In the genomic region with DNA sequence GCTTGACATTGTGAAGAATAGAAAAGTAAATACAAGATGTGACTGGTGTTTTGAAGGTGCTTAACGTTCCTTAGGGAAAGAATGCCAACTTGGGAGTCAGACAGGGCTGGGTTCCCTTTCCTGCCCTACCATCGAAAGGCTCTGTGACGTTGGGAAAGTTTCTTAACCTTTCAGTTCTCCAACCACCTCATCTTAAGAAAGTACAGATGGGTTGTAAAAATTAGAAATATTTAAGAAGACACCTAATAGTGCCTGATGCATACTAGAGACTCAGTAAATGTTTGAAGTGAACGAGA, we compare ENCODE assay signal across 9 cellular contexts. TPM values are rescaled to one million over a fixed set of nuclear protein-coding genes. Genes with fewer than 3 reads are reported as not detected.
DNase-seq lines count a peak whose midpoint lies in the region; ATAC-seq, FAIRE-seq and TF ChIP-seq lines count a peak whose summit lies in the region.
"Had no signal": no experiment of that assay in that cellular context is flagged by ENCODE, and none has a peak within 500 bp of the region (broad histone marks: within the 10 kb centered on the region; RNA-seq: fewer than 3 reads in every experiment).

No MANE protein-coding gene starts in this region.

- peak overlapping the region; percentile 95 for H3K4me3 ChIP-seq in GM12878

- H3K36me3 ChIP-seq in GM12878 (ENCODE audit: control insufficient read depth in 2 of 2, insufficient read depth in 2 of 2, low read length in 1 of 2): peaks cover 0 to 6% of the 10 kb centered on the region in 2 experiments; a peak in 3 of 4 replicates

- peak overlapping the region; percentile 85 for H3K27ac ChIP-seq in GM12878 (ENCODE audit: control insufficient read depth, insufficient read depth)

- no TSS peak for BruUV-seq in GM12878 (replicated peaks; lab: Mats Ljungman, UMichigan)

- no peak for TF ChIP-seq RAD21 in GM12878 (IDR thresholded peaks at IDR 0.05; ENCODE audit: insufficient read depth, low read depth, low read length)

- SMC1A ChIA-PET in GM12878 (lab: Charles Lee; ENCODE audit: uncharacterized antibody, unreplicated experiment): interaction anchor here (0.5 to 5.5 kb wide), 9 partner anchors 10 to 515 kb away, joined by 3 to 54 read pairs (median 4); a partner anchor contains a TSS

- no peaks in the 10 kb centered on the region for H3K27me3 Mint-ChIP-seq in activated naive CD4-positive, alpha-beta T cell treated with anti-CD3 and anti-CD28 coated beads, Interleukin-2, amount 50 U/mL, for 24 hours
- H3K27me3 Mint-ChIP-seq in memory B cell (no peaks in the 10 kb centered on the region), type B pancreatic cell (no peaks in the 10 kb centered on the region)

- H3K9ac ChIP-seq in GM12878 (ENCODE audit: control insufficient read depth, insufficient read depth, low read length): peak overlapping the region; percentile 89

- H3K4me3 Mint-ChIP-seq in activated naive CD4-positive, alpha-beta T cell treated with anti-CD3 and anti-CD28 coated beads, Interleukin-2, amount 50 U/mL, for 24 hours: peak overlapping the region; percentile 93
- H3K4me3 Mint-ChIP-seq in memory B cell: peak overlapping the region; percentile 88
- H3K4me3 Mint-ChIP-seq in type B pancreatic cell: peak overlapping the region; percentile 95

- FAIRE-seq in GM12878 (lab: Jason Lieb, UNC): no peak
- FAIRE-seq: G401.6 had no signal

- POLR2A ChIA-PET in GM12878 (lab: Charles Lee): interaction anchor here (0.6 to 3.3 kb wide), 6 partner anchors 9 to 234 kb away, joined by 3 to 39 read pairs (median 10); a partner anchor contains a TSS

- TF ChIP-seq CTCF in GM12878 (IDR thresholded peaks at IDR 0.05 in 2 of 3, conservative IDR thresholded peaks at IDR 0.05 in 1 of 3; ENCODE audit: control insufficient read depth in 2 of 3, extremely low read depth in 1 of 3, insufficient read depth in 1 of 3, low read depth in 3 of 3, low read length in 3 of 3) (no peak), type B pancreatic cell (conservative IDR thresholded peaks at IDR 0.05) (no peak)

- CTCF ChIA-PET in GM12878 (lab: Yijun Ruan, JAX): interaction anchor here (1.8 to 3.1 kb wide), 6 partner anchors 8 to 163 kb away, joined by 5 to 17 read pairs (median 10); a partner anchor contains a TSS

- peak overlapping the region; percentile 60 for H3K4me2 ChIP-seq in GM12878 (ENCODE audit: control insufficient read depth, insufficient read depth)

- no peak for TF ChIP-seq POLR2A in GM12878 (IDR thresholded peaks at IDR 0.05; ENCODE audit: low read depth, low read length)

- RAD21 ChIA-PET in GM12878 (lab: Charles Lee; ENCODE audit: unreplicated experiment): interaction anchor here (1.0 to 4.1 kb wide), 5 partner anchors 9 to 655 kb away, joined by 3 to 30 read pairs (median 8); no protein-coding TSS in a partner anchor

- no peaks in the 10 kb centered on the region for H3K27me3 ChIP-seq in GM12878 (replicated peaks in 1 of 2; ENCODE audit: control insufficient read depth in 2 of 2, insufficient read depth in 2 of 2, low read length in 1 of 2)

- intact Hi-C loops in GM12878 (cut with micrococcal nuclease; ENCODE audit: unreplicated experiment): loop anchor here (10.0 kb wide), 1 partner anchor 202 kb away; a partner anchor contains a TSS

- H3K79me2 ChIP-seq in GM12878 (ENCODE audit: control insufficient read depth, insufficient read depth, low read length): peaks cover 59% of the 10 kb centered on the region

- under 1% methylated on average over 4 of the region's 4 CpGs for WGBS in GM12878 (ENCODE audit: insufficient coverage, insufficient replicate concordance, low lambda C conversion rate, missing lambda C conversion rate)

- no peak for TF ChIP-seq EP300 in GM12878 (IDR thresholded peaks at IDR 0.05; ENCODE audit: borderline replicate concordance in 1 of 2, control insufficient read depth in 1 of 2, low read depth in 2 of 2, low read length in 2 of 2)

- peak overlapping the region; percentile 89 for H3K27ac Mint-ChIP-seq in activated naive CD4-positive, alpha-beta T cell treated with anti-CD3 and anti-CD28 coated beads, Interleukin-2, amount 50 U/mL, for 24 hours
- H3K27ac Mint-ChIP-seq in memory B cell (peak overlapping the region; percentile 93), type B pancreatic cell (peak overlapping the region; percentile 85)

- no peaks in the 10 kb centered on the region for H3K9me3 ChIP-seq in GM12878 (replicated peaks; ENCODE audit: control insufficient read depth, insufficient read depth, low read length)

- no peaks in the 10 kb centered on the region for H3K9me3 Mint-ChIP-seq in activated naive CD4-positive, alpha-beta T cell treated with anti-CD3 and anti-CD28 coated beads, Interleukin-2, amount 50 U/mL, for 24 hours
- H3K9me3 Mint-ChIP-seq in memory B cell: no peaks in the 10 kb centered on the region
- no peaks in the 10 kb centered on the region for H3K9me3 Mint-ChIP-seq in type B pancreatic cell

- ATAC-seq in GM12878 (no peak), memory B cell (ENCODE audit: low read depth) (no peak), GM21390 (IDR thresholded peaks at IDR 0.05; ENCODE audit: unreplicated experiment) (no peak), GM21576 (IDR thresholded peaks at IDR 0.05; ENCODE audit: unreplicated experiment) (no peak)

- H2AFZ ChIP-seq in GM12878 (ENCODE audit: control insufficient read depth, low read depth, low read length): no peak overlapping the region

- H3K4me1 Mint-ChIP-seq in activated naive CD4-positive, alpha-beta T cell treated with anti-CD3 and anti-CD28 coated beads, Interleukin-2, amount 50 U/mL, for 24 hours: peaks cover 67% of the 10 kb centered on the region
- peaks cover 44% of the 10 kb centered on the region for H3K4me1 Mint-ChIP-seq in memory B cell
- H3K4me1 Mint-ChIP-seq in type B pancreatic cell (ENCODE audit: unreplicated experiment): peaks cover 39% of the 10 kb centered on the region

- peaks cover 22% of the 10 kb centered on the region for H3K4me1 ChIP-seq in GM12878 (ENCODE audit: control insufficient read depth, insufficient read depth, low read length)

- in situ Hi-C loops in GM12878 (cut with MboI): no loop called here

- H3K36me3 Mint-ChIP-seq in activated naive CD4-positive, alpha-beta T cell treated with anti-CD3 and anti-CD28 coated beads, Interleukin-2, amount 50 U/mL, for 24 hours: peaks cover 2% of the 10 kb centered on the region
- H3K36me3 Mint-ChIP-seq in memory B cell (peaks cover 4% of the 10 kb centered on the region), type B pancreatic cell (peaks cover 3% of the 10 kb centered on the region)

- no peak for DNase-seq in activated naive CD4-positive, alpha-beta T cell treated with anti-CD3 and anti-CD28 coated beads, Interleukin-2, amount 50 U/mL, for 16 hours
- DNase-seq in GM12878 (ENCODE audit: low read depth, low spot score) (no peak), memory B cell (ENCODE audit: low spot score in 2 of 2) (no peak), type B pancreatic cell (ENCODE audit: extremely low spot score, unreplicated experiment) (no peak), hippocampal formation (lab: John Stamatoyannopoulos, UW) (no peak)

- peaks cover 12% of the 10 kb centered on the region for H4K20me1 ChIP-seq in GM12878 (ENCODE audit: control insufficient read depth, insufficient read depth)

RNA-seq across cellular contexts. Expression of a gene that starts 1.1 kb away (rescaled TPM):
- total RNA-seq in GM12878 (2013; cell fraction: nucleolus; rRNA removed): 156 and 196 TPM in 2 replicates
- 33.8 and 39.1 TPM in 2 replicates for total RNA-seq in GM12878 (2014; rRNA removed)
- total RNA-seq in GM12878 (2014; rRNA removed; fragmentation: Illumina TruSeq; extraction: Trizol): 20.6 and 20.8 TPM in 2 replicates
- total RNA-seq in GM12878 (2021): 55.7 and 63.1 TPM in 2 replicates
- polyA plus RNA-seq in GM12878 (2011; ENCODE audit: low read depth): 25.3 TPM
- 28.0 and 47.0 TPM in 2 replicates for polyA plus RNA-seq in GM12878 (2011; rRNA removed)
- 32.9 and 43.9 TPM in 2 replicates for polyA plus RNA-seq in GM12878 (2011; cell fraction: cytosol; rRNA removed)
- polyA plus RNA-seq in GM12878 (2011; cell fraction: nucleus; rRNA removed): 185 and 188 TPM in 2 replicates
- polyA plus RNA-seq in GM12878 (2012): 37.0 and 38.4 TPM in 2 replicates
- polyA plus RNA-seq in GM12878 (2014; fragmentation: Illumina TruSeq; extraction: Trizol): 16.6 and 39.2 TPM in 2 replicates
- polyA plus RNA-seq in GM12878 (2014; fragmentation: Nextera tagmentation; extraction: Ambion mirVana): 1 to 10 TPM in 1 of 2 experiments, under 1 TPM in 1; 0.89 to 1.9 TPM
- 46.2 and 57.3 TPM in 2 replicates for polyA plus RNA-seq in GM12878 (2014; rRNA removed)
- polyA plus RNA-seq in GM12878 (2016; fragmentation: Nextera tagmentation; extraction: Ambion mirVana): 10 to 100 TPM; 25.7 to 29.3 TPM
- 56.7 and 73.3 TPM in 2 replicates for polyA minus RNA-seq in GM12878 (2011; rRNA and poly(A)+ RNA removed)
- 15.3 and 19.2 TPM in 2 replicates for polyA minus RNA-seq in GM12878 (2011; cell fraction: cytosol; rRNA and poly(A)+ RNA removed)
- 76.4 and 113 TPM in 2 replicates for polyA minus RNA-seq in GM12878 (2011; cell fraction: nucleus; rRNA and poly(A)+ RNA removed)
- total RNA-seq in type B pancreatic cell (ENCODE audit: low replicate concordance): 47.1 and 60.1 TPM in 2 replicates

RNA-seq across cellular contexts. Expression of a gene that starts 6.1 kb away (rescaled TPM):
- total RNA-seq in GM12878 (2013; cell fraction: nucleolus; rRNA removed): 42.3 and 42.8 TPM in 2 replicates
- total RNA-seq in GM12878 (2014; rRNA removed): 50.4 and 65.1 TPM in 2 replicates
- 37.1 and 37.9 TPM in 2 replicates for total RNA-seq in GM12878 (2014; rRNA removed; fragmentation: Illumina TruSeq; extraction: Trizol)
- total RNA-seq in GM12878 (2021): 48.1 and 53.4 TPM in 2 replicates
- 24.6 TPM for polyA plus RNA-seq in GM12878 (2011; ENCODE audit: low read depth)
- 47.4 and 54.6 TPM in 2 replicates for polyA plus RNA-seq in GM12878 (2011; rRNA removed)
- polyA plus RNA-seq in GM12878 (2011; cell fraction: cytosol; rRNA removed): 70.1 and 74.6 TPM in 2 replicates
- 35.7 and 38.5 TPM in 2 replicates for polyA plus RNA-seq in GM12878 (2011; cell fraction: nucleus; rRNA removed)
- 33.3 and 35.5 TPM in 2 replicates for polyA plus RNA-seq in GM12878 (2012)
- polyA plus RNA-seq in GM12878 (2014; fragmentation: Illumina TruSeq; extraction: Trizol): 43.9 and 48.6 TPM in 2 replicates
- polyA plus RNA-seq in GM12878 (2014; fragmentation: Nextera tagmentation; extraction: Ambion mirVana): 10 to 100 TPM; 11.9 to 15.9 TPM
- 50.0 and 50.8 TPM in 2 replicates for polyA plus RNA-seq in GM12878 (2014; rRNA removed)
- polyA plus RNA-seq in GM12878 (2016; fragmentation: Nextera tagmentation; extraction: Ambion mirVana): 1 to 10 TPM; 6.2 to 7.8 TPM
- polyA minus RNA-seq in GM12878 (2011; rRNA and poly(A)+ RNA removed): 46.8 and 52.2 TPM in 2 replicates
- 24.2 and 27.9 TPM in 2 replicates for polyA minus RNA-seq in GM12878 (2011; cell fraction: cytosol; rRNA and poly(A)+ RNA removed)
- polyA minus RNA-seq in GM12878 (2011; cell fraction: nucleus; rRNA and poly(A)+ RNA removed): 11.6 and 18.6 TPM in 2 replicates
- total RNA-seq in type B pancreatic cell (ENCODE audit: low replicate concordance): 43.4 and 51.8 TPM in 2 replicates

RNA-seq across cellular contexts. Expression of a gene that starts 25.1 kb away (rescaled TPM):
- total RNA-seq in GM12878 (2013; cell fraction: nucleolus; rRNA removed): 12.9 and 15.1 TPM in 2 replicates
- total RNA-seq in GM12878 (2014; rRNA removed) (97.3 and 107 TPM in 2 replicates), GM12878 (2014; rRNA removed; fragmentation: Illumina TruSeq; extraction: Trizol) (87.8 and 92.6 TPM in 2 replicates), GM12878 (2021) (133 and 134 TPM in 2 replicates), type B pancreatic cell (ENCODE audit: low replicate concordance) (80.8 and 91.6 TPM in 2 replicates)
- polyA plus RNA-seq in GM12878 (2011; ENCODE audit: low read depth): 32.5 TPM
- polyA plus RNA-seq in GM12878 (2011; rRNA removed) (71.8 and 89.6 TPM in 2 replicates), GM12878 (2014; fragmentation: Illumina TruSeq; extraction: Trizol) (116 and 131 TPM in 2 replicates), GM12878 (2014; fragmentation: Nextera tagmentation; extraction: Ambion mirVana) (10 to 100 TPM; 37.6 to 62.2 TPM), GM12878 (2014; rRNA removed) (69.9 and 70.8 TPM in 2 replicates), GM12878 (2016; fragmentation: Nextera tagmentation; extraction: Ambion mirVana) (100 to 1,000 TPM; 194 to 197 TPM)
- polyA plus RNA-seq in GM12878 (2011; cell fraction: cytosol; rRNA removed): 39.3 and 54.7 TPM in 2 replicates
- polyA plus RNA-seq in GM12878 (2011; cell fraction: nucleus; rRNA removed): 23.3 and 25.9 TPM in 2 replicates
- polyA plus RNA-seq in GM12878 (2012): 55.0 and 72.2 TPM in 2 replicates
- 35.8 and 38.8 TPM in 2 replicates for polyA minus RNA-seq in GM12878 (2011; rRNA and poly(A)+ RNA removed)
- polyA minus RNA-seq in GM12878 (2011; cell fraction: cytosol; rRNA and poly(A)+ RNA removed): 20.8 and 24.8 TPM in 2 replicates
- 6.9 and 9.3 TPM in 2 replicates for polyA minus RNA-seq in GM12878 (2011; cell fraction: nucleus; rRNA and poly(A)+ RNA removed)

RNA-seq across cellular contexts. Expression of a gene that starts 49.0 kb away (rescaled TPM):
- total RNA-seq in GM12878 (2013; cell fraction: nucleolus; rRNA removed): 163 and 168 TPM in 2 replicates
- total RNA-seq in GM12878 (2014; rRNA removed) (69.8 and 87.5 TPM in 2 replicates), GM12878 (2014; rRNA removed; fragmentation: Illumina TruSeq; extraction: Trizol) (30.6 and 33.1 TPM in 2 replicates), GM12878 (2021) (93.4 and 107 TPM in 2 replicates), type B pancreatic cell (ENCODE audit: low replicate concordance) (43.5 and 70.5 TPM in 2 replicates)
- polyA plus RNA-seq in GM12878 (2011; ENCODE audit: low read depth): 26.3 TPM
- polyA plus RNA-seq in GM12878 (2011; rRNA removed) (18.6 and 38.7 TPM in 2 replicates), GM12878 (2014; fragmentation: Illumina TruSeq; extraction: Trizol) (8.7 and 26.2 TPM in 2 replicates), GM12878 (2014; fragmentation: Nextera tagmentation; extraction: Ambion mirVana) (under 1 TPM; 0.18 to 0.95 TPM), GM12878 (2014; rRNA removed) (78.0 and 103 TPM in 2 replicates), GM12878 (2016; fragmentation: Nextera tagmentation; extraction: Ambion mirVana) (10 to 100 TPM; 10.4 to 40.8 TPM)
- 48.0 and 68.9 TPM in 2 replicates for polyA plus RNA-seq in GM12878 (2011; cell fraction: cytosol; rRNA removed)
- polyA plus RNA-seq in GM12878 (2011; cell fraction: nucleus; rRNA removed): 156 and 202 TPM in 2 replicates
- polyA plus RNA-seq in GM12878 (2012): 56.9 and 62.2 TPM in 2 replicates
- polyA minus RNA-seq in GM12878 (2011; rRNA and poly(A)+ RNA removed): 49.2 and 105 TPM in 2 replicates
- polyA minus RNA-seq in GM12878 (2011; cell fraction: cytosol; rRNA and poly(A)+ RNA removed): 31.7 and 37.9 TPM in 2 replicates
- 52.8 and 89.5 TPM in 2 replicates for polyA minus RNA-seq in GM12878 (2011; cell fraction: nucleus; rRNA and poly(A)+ RNA removed)

RNA-seq across cellular contexts. Expression of a gene that starts 50.4 kb away (rescaled TPM):
- 17.7 and 20.7 TPM in 2 replicates for total RNA-seq in GM12878 (2013; cell fraction: nucleolus; rRNA removed)
- total RNA-seq in GM12878 (2014; rRNA removed): 7.0 and 7.3 TPM in 2 replicates
- total RNA-seq in GM12878 (2014; rRNA removed; fragmentation: Illumina TruSeq; extraction: Trizol): 7.0 and 7.4 TPM in 2 replicates
- total RNA-seq in GM12878 (2021): 7.7 and 8.9 TPM in 2 replicates
- polyA plus RNA-seq in GM12878 (2011; ENCODE audit: low read depth): 7.5 TPM
- polyA plus RNA-seq in GM12878 (2011; rRNA removed): 10.5 and 12.7 TPM in 2 replicates
- 8.1 and 8.6 TPM in 2 replicates for polyA plus RNA-seq in GM12878 (2011; cell fraction: cytosol; rRNA removed)
- 8.7 and 12.0 TPM in 2 replicates for polyA plus RNA-seq in GM12878 (2011; cell fraction: nucleus; rRNA removed)
- 7.4 and 10.6 TPM in 2 replicates for polyA plus RNA-seq in GM12878 (2012)
- polyA plus RNA-seq in GM12878 (2014; fragmentation: Illumina TruSeq; extraction: Trizol): 13.0 TPM in 2 replicates
- polyA plus RNA-seq in GM12878 (2014; fragmentation: Nextera tagmentation; extraction: Ambion mirVana): 10 to 100 TPM; 12.4 to 14.5 TPM
- polyA plus RNA-seq in GM12878 (2014; rRNA removed): 9.5 and 11.4 TPM in 2 replicates
- polyA plus RNA-seq in GM12878 (2016; fragmentation: Nextera tagmentation; extraction: Ambion mirVana): 10 to 100 TPM; 16.8 to 18.6 TPM
- polyA minus RNA-seq in GM12878 (2011; rRNA and poly(A)+ RNA removed): 9.9 and 11.7 TPM in 2 replicates
- 2.5 TPM in 1 of 2 replicates, not detected in the other for polyA minus RNA-seq in GM12878 (2011; cell fraction: cytosol; rRNA and poly(A)+ RNA removed)
- 1.6 and 9.0 TPM in 2 replicates for polyA minus RNA-seq in GM12878 (2011; cell fraction: nucleus; rRNA and poly(A)+ RNA removed)
- 48.9 and 53.5 TPM in 2 replicates for total RNA-seq in type B pancreatic cell (ENCODE audit: low replicate concordance)
